In genomic region chr9:86354048-86354881, GRCh38 we compare ENCODE assay signal across 1 cellular context.
TF ChIP-seq lines count a peak whose summit lies in the region.

TSS of gene TUT7 (minus strand) at chr9:86354410. CDS start at chr9:86353199, 1,211 bp downstream.

TF ChIP-seq in HEK293, 187 proteins besides CTCF, POLR2A, EP300 and RAD21 (continued from another document and continues in another):
- TF ChIP-seq ZNF610 (tag by site-specific recombination; IDR thresholded peaks at IDR 0.05; ENCODE audit: borderline replicate concordance) (peak; percentile 86), ZNF670 (tag by site-specific recombination; IDR thresholded peaks at IDR 0.05; ENCODE audit: low read depth) (no peak), ZNF48 (tag by site-specific recombination; IDR thresholded peaks at IDR 0.05) (no peak), ZNF654 (tag by site-specific recombination; IDR thresholded peaks at IDR 0.05; ENCODE audit: low read depth) (no peak), PRDM10 (tag by site-specific recombination; IDR thresholded peaks at IDR 0.05) (peak; percentile 75), ZNF157 (tag by site-specific recombination; IDR thresholded peaks at IDR 0.05) (0 out of 2 replicates have a peak, but pooled peaks have one; percentile 14), ZNF202 (tag by site-specific recombination; IDR thresholded peaks at IDR 0.05; ENCODE audit: borderline replicate concordance) (no peak), ZNF239 (tag by site-specific recombination; IDR thresholded peaks at IDR 0.05) (no peak), OSR2 (tag by site-specific recombination; IDR thresholded peaks at IDR 0.05) (no peak), ZEB2 (tag by site-specific recombination; IDR thresholded peaks at IDR 0.05) (peak; percentile 87), TSHZ1 (tag by site-specific recombination; IDR thresholded peaks at IDR 0.05; ENCODE audit: borderline replicate concordance) (peak; percentile 63), ZNF280D (tag by site-specific recombination; IDR thresholded peaks at IDR 0.05) (no peak), ZBTB26 (tag by site-specific recombination; optimal IDR thresholded peaks at IDR 0.05) (peak; percentile 93), ZNF777 (tag by site-specific recombination; IDR thresholded peaks at IDR 0.05; ENCODE audit: borderline replicate concordance) (peak; percentile 83), ZNF596 (tag by site-specific recombination; IDR thresholded peaks at IDR 0.05) (no peak), ZNF530 (tag by site-specific recombination; IDR thresholded peaks at IDR 0.05; ENCODE audit: low read depth) (no peak), ZSCAN23 (tag by site-specific recombination; IDR thresholded peaks at IDR 0.05) (0 out of 2 replicates have a peak, but pooled peaks have one; percentile 15), BCL11B (tag by site-specific recombination; IDR thresholded peaks at IDR 0.05; ENCODE audit: low read depth) (no peak), ZNF311 (tag by site-specific recombination; IDR thresholded peaks at IDR 0.05; ENCODE audit: borderline replicate concordance) (no peak), ZNF335 (tag by site-specific recombination; conservative IDR thresholded peaks at IDR 0.05) (peak; percentile 67), YY1 (tag by site-specific recombination; IDR thresholded peaks at IDR 0.05) (peak; percentile 78; the same call in 1 of the 2 replicates), ZNF138 (tag by site-specific recombination; IDR thresholded peaks at IDR 0.05; ENCODE audit: borderline replicate concordance) (no peak), ZNF148 (tag by site-specific recombination; IDR thresholded peaks at IDR 0.05; ENCODE audit: borderline replicate concordance) (no peak), ZSCAN16 (tag by site-specific recombination; IDR thresholded peaks at IDR 0.05) (no peak), ZNF776 (tag by site-specific recombination; IDR thresholded peaks at IDR 0.05; ENCODE audit: borderline replicate concordance) (no peak), ZNF692 (tag by site-specific recombination; IDR thresholded peaks at IDR 0.05) (peak; percentile 92), ZNF658 (tag by site-specific recombination; IDR thresholded peaks at IDR 0.05) (no peak), ZNF561 (tag by site-specific recombination; IDR thresholded peaks at IDR 0.05; ENCODE audit: borderline replicate concordance) (peak; percentile 96), ELK4 (IDR thresholded peaks at IDR 0.05; ENCODE audit: borderline replicate concordance, low read depth, low read length) (peak; percentile 96), KLF8 (tag by site-specific recombination; IDR thresholded peaks at IDR 0.05) (peak; percentile 94), REST (tag by site-specific recombination; IDR thresholded peaks at IDR 0.05) (peak; percentile 70), KLF10 (tag by site-specific recombination; IDR thresholded peaks at IDR 0.05) (peak; percentile 89), ZSCAN4 (tag by site-specific recombination; IDR thresholded peaks at IDR 0.05) (no peak), SCRT2 (tag by site-specific recombination; IDR thresholded peaks at IDR 0.05) (no peak; the same call in 1 of the 2 replicates), ZNF19 (tag by site-specific recombination; IDR thresholded peaks at IDR 0.05; ENCODE audit: low read depth) (no peak)
